8 cellular contexts compared by ENCODE assay signal in the genomic region with DNA sequence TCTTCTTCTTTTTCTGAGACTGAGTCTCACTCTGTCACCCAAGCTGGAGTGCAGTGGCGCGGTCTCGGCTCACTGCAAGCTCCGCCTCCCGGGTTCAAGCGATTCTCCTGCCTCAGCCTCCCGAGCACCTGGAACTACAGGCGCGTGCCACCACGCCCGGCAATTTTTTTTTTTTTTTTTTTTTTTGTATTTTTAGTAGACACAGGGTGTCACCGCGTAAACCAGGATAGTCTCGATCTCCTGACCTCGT. TPM values are rescaled to one million over a fixed set of nuclear protein-coding genes. Genes with fewer than 3 reads are reported as not detected.
DNase-seq lines count a peak whose midpoint lies in the region; ATAC-seq and TF ChIP-seq lines count a peak whose summit lies in the region.
"Not testable (repeated sequence)": the region's sequence is repeated elsewhere in the genome, so short reads cannot be mapped to it uniquely, and the experiment has no call there.

A gene (plus strand): TSS at position 188 of the 250 bp plus-strand sequence. CDS start 4,913 bp downstream, outside the sequence.

- not testable (repeated sequence) for DNase-seq in HCT116 (ENCODE audit: low read depth, low spot score); activated CD4-positive, alpha-beta T cell treated with anti-CD3 and anti-CD28 coated beads, Interleukin-2, amount 10 ng/mL, durations not matched to agents 7 days and 5 days; choroid plexus epithelial cell (ENCODE audit: low read depth); hepatocyte (ENCODE audit: low spot score)

- H3K27ac Mint-ChIP-seq in activated CD4-positive, alpha-beta T cell treated with anti-CD3 and anti-CD28 coated beads, Interleukin-2, amount 10 ng/mL, durations not matched to agents 7 days and 5 days, result peak within 1 kb of the TSS; percentile 94
- H3K27ac Mint-ChIP-seq in nephron, result peak within 1 kb of the TSS; percentile 89 to 97 (median 97)

- not testable (repeated sequence) for H3K36me3 Mint-ChIP-seq in activated CD4-positive, alpha-beta T cell treated with anti-CD3 and anti-CD28 coated beads, Interleukin-2, amount 10 ng/mL, durations not matched to agents 7 days and 5 days (ENCODE audit: low read depth); nephron (ENCODE audit: low read depth)

- BruUV-seq in HCT116 (replicated peaks; lab: Mats Ljungman, UMichigan), result TSS peak; percentile 74

- peak within 1 kb of the TSS; percentile 98 for H3K4me3 ChIP-seq in DOHH2 (ENCODE audit: low read length)
- H3K4me3 ChIP-seq in HCT116 (replicated peaks in 1 of 2; ENCODE audit: low read depth in 1 of 2, low read length in 2 of 2), result peak within 1 kb of the TSS; percentile 68 to 94
- H3K4me3 ChIP-seq in choroid plexus epithelial cell (ENCODE audit: low read depth, low read length), result peak within 1 kb of the TSS; percentile 91
- H3K4me3 ChIP-seq in hepatocyte, result peak within 1 kb of the TSS; percentile 88

- not testable (repeated sequence) for H3K9me2 ChIP-seq in DOHH2 (replicated peaks; ENCODE audit: control insufficient read depth, low read length); HCT116 (ENCODE audit: insufficient read depth); hepatocyte (replicated peaks; ENCODE audit: insufficient read depth)

- peak within 1 kb of the TSS; percentile 41 for H2AFZ ChIP-seq in HCT116 (ENCODE audit: low read depth, low read length, poor library complexity, severe bottlenecking)
- peak within 1 kb of the TSS; percentile 93 for H2AFZ ChIP-seq in hepatocyte

- CTCF ChIA-PET in HCT116 (lab: Charles Lee), result not testable (repeated sequence)
- CTCF ChIA-PET in activated CD4-positive, alpha-beta T cell treated with anti-CD3 and anti-CD28 coated beads, Interleukin-2, amount 10 ng/mL, durations not matched to agents 7 days and 5 days (lab: Charles Lee), result interaction anchor here (0.6 kb wide), 2 partner anchors 104 to 593 kb away, joined by 3 to 4 read pairs; no protein-coding TSS in a partner anchor

- not testable (repeated sequence) for H3K27me3 Mint-ChIP-seq in activated CD4-positive, alpha-beta T cell treated with anti-CD3 and anti-CD28 coated beads, Interleukin-2, amount 10 ng/mL, durations not matched to agents 7 days and 5 days; nephron (ENCODE audit: low read depth)

- H3K4me1 ChIP-seq in DOHH2 (ENCODE audit: control insufficient read depth, low read length) (peaks cover 19% of the 10 kb centered on the region), HCT116 (ENCODE audit: control insufficient read depth in 1 of 2, insufficient read depth in 2 of 2, low read length in 2 of 2) (peaks cover 8 to 20% of the 10 kb centered on the region in 2 experiments; a peak in 3 of 4 replicates)
- H3K4me1 ChIP-seq in hepatocyte (ENCODE audit: insufficient read depth), result not testable (repeated sequence)

- H3K9ac ChIP-seq in HCT116 (ENCODE audit: low read length), result peak within 1 kb of the TSS; percentile 94

- H3K4me2 ChIP-seq in DOHH2 (ENCODE audit: low read length) (peak within 1 kb of the TSS; percentile 98), HCT116 (ENCODE audit: low read length) (peak within 1 kb of the TSS; percentile 80), hepatocyte (peak within 1 kb of the TSS; percentile 81)

- not testable (repeated sequence) for H3K9me3 ChIP-seq in DOHH2 (ENCODE audit: control insufficient read depth, insufficient read depth, low read length); HCT116 (ENCODE audit: control insufficient read depth in 1 of 2, insufficient read depth in 1 of 2, low read depth in 1 of 2, low read length in 2 of 2); KOPT-K1 (ENCODE audit: insufficient read depth, low read length, poor library complexity, severe bottlenecking); hepatocyte (ENCODE audit: low read depth)

- H3K79me2 ChIP-seq in DOHH2 (ENCODE audit: control insufficient read depth, low read length), result peaks cover 21% of the 10 kb centered on the region
- H3K79me2 ChIP-seq in HCT116 (ENCODE audit: insufficient read depth, low read length), result peaks cover 34% of the 10 kb centered on the region
- H3K79me2 ChIP-seq in hepatocyte, result peaks cover 17% of the 10 kb centered on the region

- WGBS in hepatocyte (ENCODE audit: low lambda C conversion rate, missing lambda C conversion rate), result 2% methylated on average over 15 of the region's 15 CpGs

- not testable (repeated sequence) for TF ChIP-seq RAD21 in HCT116 (IDR thresholded peaks at IDR 0.05; ENCODE audit: low read depth)

- H3K4me3 Mint-ChIP-seq in activated CD4-positive, alpha-beta T cell treated with anti-CD3 and anti-CD28 coated beads, Interleukin-2, amount 10 ng/mL, durations not matched to agents 7 days and 5 days, result peak within 1 kb of the TSS; percentile 94
- H3K4me3 Mint-ChIP-seq in nephron, result peak within 1 kb of the TSS; percentile 98 to 99 (median 99)

- RAD21 ChIA-PET in HCT116 (lab: Charles Lee; ENCODE audit: low non-redundant PET in 1 of 2, low total read pairs in 2 of 2, uncharacterized antibody in 2 of 2, unreplicated experiment in 2 of 2), result not testable (repeated sequence)

- H3K36me3 ChIP-seq in DOHH2 (ENCODE audit: control insufficient read depth, low read length), result peaks cover 23% of the 10 kb centered on the region
- H3K36me3 ChIP-seq in HCT116 (ENCODE audit: control insufficient read depth in 1 of 2, insufficient read depth in 2 of 2, low read length in 2 of 2), result peaks cover 11 to 13% of the 10 kb centered on the region in 2 experiments; a peak in 3 of 4 replicates
- H3K36me3 ChIP-seq in KOPT-K1 (ENCODE audit: insufficient read depth, low read length); hepatocyte (replicated peaks; ENCODE audit: insufficient read depth, low read depth): not testable (repeated sequence)

- peak; percentile 67 for ATAC-seq in HCT116

- H3K27ac ChIP-seq in DOHH2 (ENCODE audit: low read depth, low read length) (peak within 1 kb of the TSS; percentile 69), HCT116 (ENCODE audit: low read depth, low read length) (peak within 1 kb of the TSS; percentile 81), KOPT-K1 (ENCODE audit: low read depth, low read length, poor library complexity, severe bottlenecking) (peak within 1 kb of the TSS; percentile 72), hepatocyte (peak within 1 kb of the TSS; percentile 90), temporal lobe (ENCODE audit: low read depth, low read length) (peak within 1 kb of the TSS; percentile 32)

- intact Hi-C loops in HCT116 (cut with micrococcal nuclease), result not testable (repeated sequence)

- not testable (repeated sequence) for H3K9me3 Mint-ChIP-seq in activated CD4-positive, alpha-beta T cell treated with anti-CD3 and anti-CD28 coated beads, Interleukin-2, amount 10 ng/mL, durations not matched to agents 7 days and 5 days; nephron

- TF ChIP-seq POLR2A in HCT116 (IDR thresholded peaks at IDR 0.05; ENCODE audit: borderline replicate concordance, extremely low read depth, insufficient read depth, insufficient read length), result not testable (repeated sequence)

- POLR2A ChIA-PET in HCT116 (lab: Charles Lee); activated CD4-positive, alpha-beta T cell treated with anti-CD3 and anti-CD28 coated beads, Interleukin-2, amount 10 ng/mL, durations not matched to agents 7 days and 5 days (lab: Charles Lee): not testable (repeated sequence)

- not testable (repeated sequence) for H4K20me1 ChIP-seq in DOHH2 (ENCODE audit: control insufficient read depth, insufficient read depth, low read depth, low read length); HCT116 (ENCODE audit: insufficient read depth); hepatocyte (ENCODE audit: insufficient read depth, poor library complexity, severe bottlenecking)

- peaks cover 21% of the 10 kb centered on the region for H3K4me1 Mint-ChIP-seq in activated CD4-positive, alpha-beta T cell treated with anti-CD3 and anti-CD28 coated beads, Interleukin-2, amount 10 ng/mL, durations not matched to agents 7 days and 5 days
- peaks cover 15% of the 10 kb centered on the region for H3K4me1 Mint-ChIP-seq in nephron

- not testable (repeated sequence) for H3F3A ChIP-seq in DOHH2 (ENCODE audit: control insufficient read depth, insufficient read depth)

- not testable (repeated sequence) for H3K27me3 ChIP-seq in DOHH2 (ENCODE audit: control insufficient read depth, low read length); HCT116 (ENCODE audit: insufficient read depth, low read length); hepatocyte

- not testable (repeated sequence) for TF ChIP-seq CTCF in DOHH2 (IDR thresholded peaks at IDR 0.05; ENCODE audit: low read depth, low read length, poor library complexity, severe bottlenecking); HCT116 (IDR thresholded peaks at IDR 0.05 in 2 of 3, conservative IDR thresholded peaks at IDR 0.05 in 1 of 3; ENCODE audit: borderline replicate concordance in 1 of 3, insufficient read depth in 1 of 3, low read depth in 2 of 3, low read length in 2 of 3); choroid plexus epithelial cell (conservative IDR thresholded peaks at IDR 0.05; ENCODE audit: low read depth, low read length)
- TF ChIP-seq CTCF in hepatocyte (IDR thresholded peaks at IDR 0.05; ENCODE audit: poor library complexity) (peak; percentile 1), nephron (IDR thresholded peaks at IDR 0.05; ENCODE audit: unreplicated experiment in 3 of 3) (peak in 1 of 3 experiments; percentile 10)

RNA-seq across cellular contexts. Expression of the gene that starts here (rescaled TPM):
- total RNA-seq in HCT116 (2021; ENCODE audit: unreplicated experiment), result 11.2 TPM
- 7.7 and 11.3 TPM in 2 replicates for polyA plus RNA-seq in HCT116 (2012)
- under 1 TPM; 0.54 to 0.77 TPM for total RNA-seq in activated CD4-positive, alpha-beta T cell treated with anti-CD3 and anti-CD28 coated beads, Interleukin-2, amount 10 ng/mL, durations not matched to agents 7 days and 5 days
- total RNA-seq in hepatocyte, result 6.5 and 9.4 TPM in 2 replicates
- polyA plus RNA-seq in hepatocyte, result 4.8 and 5.9 TPM in 2 replicates
- 0.49 TPM for total RNA-seq in temporal lobe

Comparison
In these comparisons a context has a peak if more than half of its experiments do, and no peak if none do; other contexts are left out.
1. H3K27ac ChIP-seq: peak in every context shown above with its lines; median percentile 90 in hepatocyte; 81 in HCT116; 72 in KOPT-K1; 69 in DOHH2; 32 in temporal lobe.